In the genomic region with DNA sequence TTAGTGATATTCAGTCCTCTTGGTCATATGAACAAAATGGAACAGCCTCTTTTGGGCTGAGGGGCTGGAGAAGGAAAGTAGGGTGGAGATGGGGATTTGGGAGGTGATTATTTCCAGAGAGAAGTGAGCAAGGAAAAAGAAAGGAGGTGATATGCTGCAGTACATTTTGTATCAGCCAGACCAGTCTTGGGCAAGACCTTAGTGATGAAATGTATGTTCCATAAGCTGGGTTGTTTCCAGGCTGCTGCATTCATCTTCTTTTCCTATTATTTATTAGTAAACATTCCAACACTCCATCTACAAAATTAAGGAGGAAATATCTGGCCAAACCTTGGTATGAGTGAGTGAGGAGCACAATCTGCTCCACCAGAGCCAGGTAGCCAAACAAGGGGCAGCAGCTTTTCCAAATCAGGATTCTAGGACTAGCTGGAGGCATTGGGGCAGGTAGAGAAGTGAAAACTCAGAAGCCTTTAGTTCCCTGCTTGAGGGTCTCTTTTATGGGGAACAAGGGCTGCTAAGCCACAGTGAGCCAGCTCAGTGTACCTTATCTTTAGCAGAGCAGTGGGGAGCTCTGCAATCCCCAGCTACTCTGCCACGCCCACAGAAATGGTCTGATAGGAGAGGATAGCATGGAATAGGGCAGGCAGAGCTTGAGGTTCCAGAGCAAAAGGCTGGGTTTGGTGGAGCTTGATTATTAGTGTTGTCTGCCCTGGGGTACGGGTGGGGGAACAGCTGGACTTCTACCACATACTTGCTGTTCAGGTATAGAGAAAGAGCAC, we compare ENCODE assay signal across 2 cellular contexts.
TF ChIP-seq lines count a peak whose summit lies in the region.

No MANE protein-coding gene starts in this region.

TF ChIP-seq in GM23338, 12 proteins besides CTCF, POLR2A, EP300 and RAD21:
- TF ChIP-seq NANOG (IDR thresholded peaks at IDR 0.05; ENCODE audit: borderline replicate concordance) (no peak), ZNF331 (CRISPR knock-in tag; IDR thresholded peaks at IDR 0.05; ENCODE audit: low read depth) (no peak), ZNF114 (CRISPR knock-in tag; IDR thresholded peaks at IDR 0.05) (no peak)
- TF ChIP-seq, protein P1, sequence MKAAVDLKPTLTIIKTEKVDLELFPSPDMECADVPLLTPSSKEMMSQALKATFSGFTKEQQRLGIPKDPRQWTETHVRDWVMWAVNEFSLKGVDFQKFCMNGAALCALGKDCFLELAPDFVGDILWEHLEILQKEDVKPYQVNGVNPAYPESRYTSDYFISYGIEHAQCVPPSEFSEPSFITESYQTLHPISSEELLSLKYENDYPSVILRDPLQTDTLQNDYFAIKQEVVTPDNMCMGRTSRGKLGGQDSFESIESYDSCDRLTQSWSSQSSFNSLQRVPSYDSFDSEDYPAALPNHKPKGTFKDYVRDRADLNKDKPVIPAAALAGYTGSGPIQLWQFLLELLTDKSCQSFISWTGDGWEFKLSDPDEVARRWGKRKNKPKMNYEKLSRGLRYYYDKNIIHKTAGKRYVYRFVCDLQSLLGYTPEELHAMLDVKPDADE (IDR thresholded peaks at IDR 0.05): no peak
- TF ChIP-seq, protein P2, sequence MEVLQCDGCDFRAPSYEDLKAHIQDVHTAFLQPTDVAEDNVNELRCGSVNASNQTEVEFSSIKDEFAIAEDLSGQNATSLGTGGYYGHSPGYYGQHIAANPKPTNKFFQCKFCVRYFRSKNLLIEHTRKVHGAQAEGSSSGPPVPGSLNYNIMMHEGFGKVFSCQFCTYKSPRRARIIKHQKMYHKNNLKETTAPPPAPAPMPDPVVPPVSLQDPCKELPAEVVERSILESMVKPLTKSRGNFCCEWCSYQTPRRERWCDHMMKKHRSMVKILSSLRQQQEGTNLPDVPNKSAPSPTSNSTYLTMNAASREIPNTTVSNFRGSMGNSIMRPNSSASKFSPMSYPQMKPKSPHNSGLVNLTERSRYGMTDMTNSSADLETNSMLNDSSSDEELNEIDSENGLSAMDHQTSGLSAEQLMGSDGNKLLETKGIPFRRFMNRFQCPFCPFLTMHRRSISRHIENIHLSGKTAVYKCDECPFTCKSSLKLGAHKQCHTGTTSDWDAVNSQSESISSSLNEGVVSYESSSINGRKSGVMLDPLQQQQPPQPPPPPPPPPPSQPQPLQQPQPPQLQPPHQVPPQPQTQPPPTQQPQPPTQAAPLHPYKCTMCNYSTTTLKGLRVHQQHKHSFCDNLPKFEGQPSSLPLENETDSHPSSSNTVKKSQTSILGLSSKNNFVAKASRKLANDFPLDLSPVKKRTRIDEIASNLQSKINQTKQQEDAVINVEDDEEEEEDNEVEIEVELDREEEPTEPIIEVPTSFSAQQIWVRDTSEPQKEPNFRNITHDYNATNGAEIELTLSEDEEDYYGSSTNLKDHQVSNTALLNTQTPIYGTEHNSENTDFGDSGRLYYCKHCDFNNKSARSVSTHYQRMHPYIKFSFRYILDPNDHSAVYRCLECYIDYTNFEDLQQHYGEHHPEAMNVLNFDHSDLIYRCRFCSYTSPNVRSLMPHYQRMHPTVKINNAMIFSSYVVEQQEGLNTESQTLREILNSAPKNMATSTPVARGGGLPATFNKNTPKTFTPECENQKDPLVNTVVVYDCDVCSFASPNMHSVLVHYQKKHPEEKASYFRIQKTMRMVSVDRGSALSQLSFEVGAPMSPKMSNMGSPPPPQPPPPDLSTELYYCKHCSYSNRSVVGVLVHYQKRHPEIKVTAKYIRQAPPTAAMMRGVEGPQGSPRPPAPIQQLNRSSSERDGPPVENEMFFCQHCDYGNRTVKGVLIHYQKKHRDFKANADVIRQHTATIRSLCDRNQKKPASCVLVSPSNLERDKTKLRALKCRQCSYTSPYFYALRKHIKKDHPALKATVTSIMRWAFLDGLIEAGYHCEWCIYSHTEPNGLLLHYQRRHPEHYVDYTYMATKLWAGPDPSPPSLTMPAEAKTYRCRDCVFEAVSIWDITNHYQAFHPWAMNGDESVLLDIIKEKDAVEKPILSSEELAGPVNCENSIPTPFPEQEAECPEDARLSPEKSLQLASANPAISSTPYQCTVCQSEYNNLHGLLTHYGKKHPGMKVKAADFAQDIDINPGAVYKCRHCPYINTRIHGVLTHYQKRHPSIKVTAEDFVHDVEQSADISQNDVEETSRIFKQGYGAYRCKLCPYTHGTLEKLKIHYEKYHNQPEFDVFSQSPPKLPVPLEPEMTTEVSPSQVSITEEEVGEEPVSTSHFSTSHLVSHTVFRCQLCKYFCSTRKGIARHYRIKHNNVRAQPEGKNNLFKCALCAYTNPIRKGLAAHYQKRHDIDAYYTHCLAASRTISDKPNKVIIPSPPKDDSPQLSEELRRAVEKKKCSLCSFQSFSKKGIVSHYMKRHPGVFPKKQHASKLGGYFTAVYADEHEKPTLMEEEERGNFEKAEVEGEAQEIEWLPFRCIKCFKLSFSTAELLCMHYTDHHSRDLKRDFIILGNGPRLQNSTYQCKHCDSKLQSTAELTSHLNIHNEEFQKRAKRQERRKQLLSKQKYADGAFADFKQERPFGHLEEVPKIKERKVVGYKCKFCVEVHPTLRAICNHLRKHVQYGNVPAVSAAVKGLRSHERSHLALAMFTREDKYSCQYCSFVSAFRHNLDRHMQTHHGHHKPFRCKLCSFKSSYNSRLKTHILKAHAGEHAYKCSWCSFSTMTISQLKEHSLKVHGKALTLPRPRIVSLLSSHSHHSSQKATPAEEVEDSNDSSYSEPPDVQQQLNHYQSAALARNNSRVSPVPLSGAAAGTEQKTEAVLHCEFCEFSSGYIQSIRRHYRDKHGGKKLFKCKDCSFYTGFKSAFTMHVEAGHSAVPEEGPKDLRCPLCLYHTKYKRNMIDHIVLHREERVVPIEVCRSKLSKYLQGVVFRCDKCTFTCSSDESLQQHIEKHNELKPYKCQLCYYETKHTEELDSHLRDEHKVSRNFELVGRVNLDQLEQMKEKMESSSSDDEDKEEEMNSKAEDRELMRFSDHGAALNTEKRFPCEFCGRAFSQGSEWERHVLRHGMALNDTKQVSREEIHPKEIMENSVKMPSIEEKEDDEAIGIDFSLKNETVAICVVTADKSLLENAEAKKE (CRISPR knock-in tag; IDR thresholded peaks at IDR 0.05): no peak

TF ChIP-seq in WTC11, 78 proteins besides CTCF, POLR2A, EP300 and RAD21:
- TF ChIP-seq, protein P3, sequence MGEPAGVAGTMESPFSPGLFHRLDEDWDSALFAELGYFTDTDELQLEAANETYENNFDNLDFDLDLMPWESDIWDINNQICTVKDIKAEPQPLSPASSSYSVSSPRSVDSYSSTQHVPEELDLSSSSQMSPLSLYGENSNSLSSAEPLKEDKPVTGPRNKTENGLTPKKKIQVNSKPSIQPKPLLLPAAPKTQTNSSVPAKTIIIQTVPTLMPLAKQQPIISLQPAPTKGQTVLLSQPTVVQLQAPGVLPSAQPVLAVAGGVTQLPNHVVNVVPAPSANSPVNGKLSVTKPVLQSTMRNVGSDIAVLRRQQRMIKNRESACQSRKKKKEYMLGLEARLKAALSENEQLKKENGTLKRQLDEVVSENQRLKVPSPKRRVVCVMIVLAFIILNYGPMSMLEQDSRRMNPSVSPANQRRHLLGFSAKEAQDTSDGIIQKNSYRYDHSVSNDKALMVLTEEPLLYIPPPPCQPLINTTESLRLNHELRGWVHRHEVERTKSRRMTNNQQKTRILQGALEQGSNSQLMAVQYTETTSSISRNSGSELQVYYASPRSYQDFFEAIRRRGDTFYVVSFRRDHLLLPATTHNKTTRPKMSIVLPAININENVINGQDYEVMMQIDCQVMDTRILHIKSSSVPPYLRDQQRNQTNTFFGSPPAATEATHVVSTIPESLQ (CRISPR knock-in tag; IDR thresholded peaks at IDR 0.05): no peak
- TF ChIP-seq, protein P4, sequence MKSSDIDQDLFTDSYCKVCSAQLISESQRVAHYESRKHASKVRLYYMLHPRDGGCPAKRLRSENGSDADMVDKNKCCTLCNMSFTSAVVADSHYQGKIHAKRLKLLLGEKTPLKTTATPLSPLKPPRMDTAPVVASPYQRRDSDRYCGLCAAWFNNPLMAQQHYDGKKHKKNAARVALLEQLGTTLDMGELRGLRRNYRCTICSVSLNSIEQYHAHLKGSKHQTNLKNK (CRISPR knock-in tag; IDR thresholded peaks at IDR 0.05): no peak
- TF ChIP-seq SOX15 (CRISPR knock-in tag; IDR thresholded peaks at IDR 0.05) (no peak), ELF4 (CRISPR knock-in tag; IDR thresholded peaks at IDR 0.05; ENCODE audit: low read depth) (no peak), NR2C2 (CRISPR knock-in tag; IDR thresholded peaks at IDR 0.05) (no peak), PRRX2 (CRISPR knock-in tag; IDR thresholded peaks at IDR 0.05) (no peak), FOXJ3 (CRISPR knock-in tag; IDR thresholded peaks at IDR 0.05; ENCODE audit: borderline replicate concordance) (no peak), CREM (CRISPR knock-in tag; IDR thresholded peaks at IDR 0.05) (no peak)
